ENCODE assay signal across 10 cellular contexts in the genomic region with DNA sequence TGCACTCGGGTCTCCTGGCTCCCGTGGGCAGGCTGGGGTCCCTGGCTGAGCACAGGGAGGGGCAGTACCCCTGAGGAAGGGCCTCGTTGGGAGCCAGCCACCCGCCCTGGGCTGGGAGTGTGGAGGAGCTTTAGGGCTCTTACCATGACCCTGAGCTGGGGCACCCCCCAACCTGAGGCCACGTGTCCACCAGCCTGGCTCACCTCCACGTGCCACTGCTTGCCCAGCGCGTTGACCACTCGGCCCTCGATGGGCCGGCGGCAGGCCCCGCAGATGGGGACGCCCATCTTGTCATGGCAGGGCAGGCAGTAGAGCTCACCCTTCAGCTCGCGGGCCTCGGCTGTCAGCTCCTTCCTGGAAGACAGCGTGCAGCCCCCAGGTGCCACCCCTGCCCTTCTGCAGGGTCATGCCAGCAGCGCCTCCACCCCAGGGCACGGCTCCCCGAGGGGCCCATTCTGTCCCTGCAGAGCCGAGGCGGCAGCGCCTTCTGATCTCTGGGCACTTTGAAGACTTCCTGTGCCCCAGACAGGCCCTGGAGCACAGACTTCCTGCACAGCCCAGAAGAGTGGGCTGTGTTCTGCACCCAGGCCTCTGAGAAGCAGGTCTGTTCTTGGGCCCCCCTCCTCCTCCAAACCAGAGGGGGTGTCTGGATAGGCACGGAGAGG. TPM values are rescaled to one million over a fixed set of nuclear protein-coding genes. Genes with fewer than 3 reads are reported as not detected.
A peak's percentile ranks its signal among the peaks of the same experiment; 100 is the strongest.
DNase-seq lines count a peak whose midpoint lies in the region; ATAC-seq and TF ChIP-seq lines count a peak whose summit lies in the region.
"Had no signal": no experiment of that assay in that cellular context is flagged by ENCODE, and none has a peak within 500 bp of the region (broad histone marks: within the 10 kb centered on the region; RNA-seq: fewer than 3 reads in every experiment).

No MANE protein-coding gene starts in this region.

- H3K4me3 ChIP-seq in CD8-positive, alpha-beta memory T cell (ENCODE audit: low read length): peak overlapping the region; percentile 58
- H3K4me3 ChIP-seq in BE2C (ENCODE audit: low read depth, low read length): no peak overlapping the region

- no peaks in the 10 kb centered on the region for H3K27me3 Mint-ChIP-seq in CD8-positive, alpha-beta memory T cell
- H3K27me3 Mint-ChIP-seq in activated naive CD8-positive, alpha-beta T cell treated with anti-CD3 and anti-CD28 coated beads for 36 hours: no peaks in the 10 kb centered on the region

- H3K9me3 ChIP-seq in CD8-positive, alpha-beta memory T cell (ENCODE audit: low read length): no peaks in the 10 kb centered on the region
- H3K9me3 ChIP-seq in BE2C: no peaks in the 10 kb centered on the region

- peak in 3 of 5 donors; percentile 24 to 65 (median 58) for DNase-seq in CD8-positive, alpha-beta memory T cell
- peak; percentile 35 to 42 for DNase-seq in activated CD4-positive, alpha-beta T cell treated with anti-CD3 and anti-CD28 coated beads for 4 hours
- peak; percentile 52 for DNase-seq in activated naive CD8-positive, alpha-beta T cell treated with anti-CD3 and anti-CD28 coated beads for 36 hours
- peak; percentile 17 for DNase-seq in stimulated activated CD4-positive, alpha-beta T cell treated with anti-CD3 and anti-CD28 coated beads, Interleukin-2, amount 100 ng/mL, for 4 hours (ENCODE audit: low read depth)
- DNase-seq in BE2C (no peak), NCI-H1436 (lab: John Stamatoyannopoulos, UW) (no peak)
- DNase-seq: AML-193 had no signal

- no peak for TF ChIP-seq CTCF in BE2C (IDR thresholded peaks at IDR 0.05; ENCODE audit: low read depth, low read length)

- no peak for ATAC-seq in GM18907 (IDR thresholded peaks at IDR 0.05; ENCODE audit: unreplicated experiment)
- no peak for ATAC-seq in GM18505 (IDR thresholded peaks at IDR 0.05; ENCODE audit: unreplicated experiment)

- POLR2A ChIA-PET in CD8-positive, alpha-beta memory T cell (lab: Charles Lee): interaction anchor here (1.1 kb wide), 1 partner anchor 115 kb away, joined by 3 read pairs; a partner anchor contains a TSS

- peaks cover 0 to 52% (median 14%) of the 10 kb centered on the region in 3 donors for H3K4me1 Mint-ChIP-seq in CD8-positive, alpha-beta memory T cell
- H3K4me1 Mint-ChIP-seq in activated naive CD8-positive, alpha-beta T cell treated with anti-CD3 and anti-CD28 coated beads for 36 hours: peaks cover 24% of the 10 kb centered on the region

- TF ChIP-seq POLR2A in GM18505 (IDR thresholded peaks at IDR 0.05; ENCODE audit: borderline replicate concordance, extremely low read depth, insufficient read depth, insufficient read length): no peak

- peak overlapping the region in 5 of 7 donors; percentile 19 to 82 (median 53) for H3K4me3 Mint-ChIP-seq in CD8-positive, alpha-beta memory T cell
- H3K4me3 Mint-ChIP-seq in activated naive CD8-positive, alpha-beta T cell treated with anti-CD3 and anti-CD28 coated beads for 36 hours: peak overlapping the region; percentile 74

- no peaks in the 10 kb centered on the region for H3K27me3 ChIP-seq in CD8-positive, alpha-beta memory T cell (ENCODE audit: insufficient read depth, low read length, poor library complexity, severe bottlenecking)
- H3K27me3 ChIP-seq in BE2C: no peaks in the 10 kb centered on the region

- no peak overlapping the region for H3K27ac ChIP-seq in CD8-positive, alpha-beta memory T cell (ENCODE audit: low read depth, low read length)

- H3K4me1 ChIP-seq in CD8-positive, alpha-beta memory T cell (ENCODE audit: insufficient read depth, low read length): peaks cover 57% of the 10 kb centered on the region
- H3K4me1 ChIP-seq in BE2C: peaks cover 6% of the 10 kb centered on the region

- no peaks in the 10 kb centered on the region for H3K36me3 ChIP-seq in CD8-positive, alpha-beta memory T cell (ENCODE audit: insufficient read depth, low read length)
- no peaks in the 10 kb centered on the region for H3K36me3 ChIP-seq in BE2C

- no peaks in the 10 kb centered on the region for H3K9me3 Mint-ChIP-seq in CD8-positive, alpha-beta memory T cell
- H3K9me3 Mint-ChIP-seq in activated naive CD8-positive, alpha-beta T cell treated with anti-CD3 and anti-CD28 coated beads for 36 hours: no peaks in the 10 kb centered on the region

- peak overlapping the region in 4 of 8 donors; percentile 23 to 72 (median 44) for H3K27ac Mint-ChIP-seq in CD8-positive, alpha-beta memory T cell
- peak overlapping the region; percentile 71 for H3K27ac Mint-ChIP-seq in activated naive CD8-positive, alpha-beta T cell treated with anti-CD3 and anti-CD28 coated beads for 36 hours

- H3K36me3 Mint-ChIP-seq in CD8-positive, alpha-beta memory T cell: peaks cover 0 to 1% (median 0%) of the 10 kb centered on the region in 3 donors
- no peaks in the 10 kb centered on the region for H3K36me3 Mint-ChIP-seq in activated naive CD8-positive, alpha-beta T cell treated with anti-CD3 and anti-CD28 coated beads for 36 hours

- CTCF ChIA-PET in CD8-positive, alpha-beta memory T cell (lab: Charles Lee): interaction anchor here (0.7 to 3.6 kb wide), 2 partner anchors 8 to 51 kb away, joined by 3 to 15 read pairs; no protein-coding TSS in a partner anchor

RNA-seq across cellular contexts. Expression of a gene that starts 4.0 kb away (rescaled TPM):
- not detected for total RNA-seq in CD8-positive, alpha-beta memory T cell
- not detected for polyA plus RNA-seq in CD8-positive, alpha-beta memory T cell
- not detected for total RNA-seq in activated naive CD8-positive, alpha-beta T cell treated with anti-CD3 and anti-CD28 coated beads for 36 hours
- polyA plus RNA-seq in BE2C (2012; ENCODE audit: insufficient read depth, insufficient read length, low read depth): not detected
- total RNA-seq: glomerular endothelial cell had no signal

RNA-seq across cellular contexts. Expression of a gene that starts 33.4 kb away (rescaled TPM):
- 1 to 10 TPM; 5.9 to 6.1 TPM for total RNA-seq in CD8-positive, alpha-beta memory T cell
- polyA plus RNA-seq in CD8-positive, alpha-beta memory T cell: 3.1 TPM
- total RNA-seq in activated naive CD8-positive, alpha-beta T cell treated with anti-CD3 and anti-CD28 coated beads for 36 hours: 10 to 100 TPM; 14.6 to 15.8 TPM
- polyA plus RNA-seq in BE2C (2012; ENCODE audit: insufficient read depth, insufficient read length, low read depth): 3.2 TPM

RNA-seq across cellular contexts. Expression of a gene that starts 59.3 kb away (rescaled TPM):
- 1 to 10 TPM; 4.6 to 5.5 TPM for total RNA-seq in CD8-positive, alpha-beta memory T cell
- polyA plus RNA-seq in CD8-positive, alpha-beta memory T cell: 0.31 TPM
- total RNA-seq in activated naive CD8-positive, alpha-beta T cell treated with anti-CD3 and anti-CD28 coated beads for 36 hours: 1 to 10 TPM; 3.9 to 4.4 TPM
- 2.0 TPM for polyA plus RNA-seq in BE2C (2012; ENCODE audit: insufficient read depth, insufficient read length, low read depth)

Comparison
In these comparisons a context has a peak if more than half of its experiments do, and no peak if none do; other contexts are left out.
1. DNase-seq: peak in CD8-positive, alpha-beta memory T cell (3 of 5), activated CD4-positive, alpha-beta T cell treated with anti-CD3 and anti-CD28 coated beads for 4 hours (2 of 2), activated naive CD8-positive, alpha-beta T cell treated with anti-CD3 and anti-CD28 coated beads for 36 hours (single experiment) and stimulated activated CD4-positive, alpha-beta T cell treated with anti-CD3 and anti-CD28 coated beads, Interleukin-2, amount 100 ng/mL, for 4 hours (single experiment); none in BE2C (single experiment) and NCI-H1436 (single experiment).